Comparison of ENCODE assay signal across 18 cellular contexts in the genomic region with DNA sequence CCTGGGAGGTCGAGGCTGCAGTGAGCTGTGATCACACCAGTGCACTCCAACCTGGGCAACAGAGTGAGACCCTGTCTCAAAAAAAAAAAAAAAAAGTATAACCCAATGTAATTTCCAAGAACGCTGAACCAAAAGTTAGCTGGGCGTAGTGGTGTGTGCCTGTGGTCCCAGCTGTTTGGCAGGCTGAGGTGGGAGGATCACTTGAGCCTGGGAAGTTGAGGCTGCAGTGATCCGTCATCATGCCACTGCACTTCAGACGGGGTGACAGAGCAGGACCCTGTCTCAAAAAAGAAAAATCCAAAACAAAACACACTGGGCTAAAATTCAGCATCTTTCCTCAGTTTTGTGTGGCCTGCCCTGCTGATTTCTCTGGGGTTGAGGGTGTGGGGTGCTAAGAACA.
"Had no signal": no experiment of that assay in that cellular context is flagged by ENCODE, and none has a peak within 500 bp of the region (broad histone marks: within the 10 kb centered on the region; RNA-seq: fewer than 3 reads in every experiment).

No MANE protein-coding gene starts in this region.

- H3K4me3 Mint-ChIP-seq: activated CD4-positive, alpha-beta memory T cell treated with anti-CD3 and anti-CD28 coated beads, Interleukin-2, amount 10 ng/mL, durations not matched to agents 7 days and 5 days; activated CD4-positive, alpha-beta T cell treated with anti-CD3 and anti-CD28 coated beads for 36 hours; activated naive CD8-positive, alpha-beta T cell treated with anti-CD3 and anti-CD28 coated beads, Interleukin-2, amount 50 U/mL, for 24 hours; central memory CD8-positive, alpha-beta T cell; mesothelial cell of epicardium; stimulated activated memory B cell treated with anti-CD40 and anti-IgM and Interleukin-4, amounts not matched to agents 10 μg/mL and 1 μg/mL and 100 μg/mL, for 72 hours; T-helper 2 cell treated with Interferon-gamma antibody and Interleukin-4, amounts not matched to agents 5 μg/mL and 100 μg/mL, for 36 hours had no signal

- H3K27me3 Mint-ChIP-seq: activated CD4-positive, alpha-beta memory T cell treated with anti-CD3 and anti-CD28 coated beads, Interleukin-2, amount 10 ng/mL, durations not matched to agents 7 days and 5 days; activated CD4-positive, alpha-beta T cell treated with anti-CD3 and anti-CD28 coated beads for 36 hours; activated naive CD8-positive, alpha-beta T cell treated with anti-CD3 and anti-CD28 coated beads, Interleukin-2, amount 50 U/mL, for 24 hours; central memory CD8-positive, alpha-beta T cell; stimulated activated memory B cell treated with anti-CD40 and anti-IgM and Interleukin-4, amounts not matched to agents 10 μg/mL and 1 μg/mL and 100 μg/mL, for 72 hours had no signal

- ATAC-seq: activated CD4-positive, alpha-beta T cell treated with anti-CD3 and anti-CD28 coated beads for 36 hours; activated naive CD8-positive, alpha-beta T cell treated with anti-CD3 and anti-CD28 coated beads, Interleukin-2, amount 50 U/mL, for 24 hours; sciatic nerve; stimulated activated memory B cell treated with anti-CD40 and anti-IgM and Interleukin-4, amounts not matched to agents 10 μg/mL and 1 μg/mL and 100 μg/mL, for 72 hours had no signal

- FAIRE-seq: endometrium, frontal cortex, kidney, TTC549 had no signal

- H3K9me3 Mint-ChIP-seq: activated CD4-positive, alpha-beta memory T cell treated with anti-CD3 and anti-CD28 coated beads, Interleukin-2, amount 10 ng/mL, durations not matched to agents 7 days and 5 days; activated naive CD8-positive, alpha-beta T cell treated with anti-CD3 and anti-CD28 coated beads, Interleukin-2, amount 50 U/mL, for 24 hours; central memory CD8-positive, alpha-beta T cell; mesothelial cell of epicardium; stimulated activated memory B cell treated with anti-CD40 and anti-IgM and Interleukin-4, amounts not matched to agents 10 μg/mL and 1 μg/mL and 100 μg/mL, for 72 hours; T-helper 2 cell treated with Interferon-gamma antibody and Interleukin-4, amounts not matched to agents 5 μg/mL and 100 μg/mL, for 36 hours had no signal

- H3K27ac ChIP-seq: colonic mucosa, prostate gland, upper lobe of right lung had no signal

- H3K4me3 ChIP-seq: colonic mucosa, prostate gland, upper lobe of right lung had no signal

- H3K27ac Mint-ChIP-seq: activated naive CD8-positive, alpha-beta T cell treated with anti-CD3 and anti-CD28 coated beads, Interleukin-2, amount 50 U/mL, for 24 hours; mesothelial cell of epicardium; stimulated activated memory B cell treated with anti-CD40 and anti-IgM and Interleukin-4, amounts not matched to agents 10 μg/mL and 1 μg/mL and 100 μg/mL, for 72 hours had no signal

- H3K4me1 ChIP-seq: colonic mucosa, prostate gland had no signal

- DNase-seq: activated CD4-positive, alpha-beta memory T cell treated with anti-CD3 and anti-CD28 coated beads, Interleukin-2, amount 10 ng/mL, durations not matched to agents 7 days and 5 days; activated CD4-positive, alpha-beta T cell treated with anti-CD3 and anti-CD28 coated beads for 36 hours; activated naive CD8-positive, alpha-beta T cell treated with anti-CD3 and anti-CD28 coated beads, Interleukin-2, amount 50 U/mL, for 24 hours; anterior cingulate cortex; colonic mucosa; erythroblast; kidney; stimulated activated CD4-positive, alpha-beta T cell treated with anti-CD3 and anti-CD28 coated beads, Interleukin-4, amount 100 ng/mL, for 24 hours; upper lobe of right lung had no signal

- H3K27me3 ChIP-seq: colonic mucosa, upper lobe of right lung had no signal

- H3K36me3 ChIP-seq: colonic mucosa, prostate gland, upper lobe of right lung had no signal

- H3K9me3 ChIP-seq: colonic mucosa, prostate gland, upper lobe of right lung had no signal
